14 cellular contexts compared by ENCODE assay signal in genomic region chr2:208134928-208135586, GRCh38. TPM values are rescaled to one million over a fixed set of nuclear protein-coding genes. Genes with fewer than 3 reads are reported as not detected.
DNase-seq lines count a peak whose midpoint lies in the region; ATAC-seq and TF ChIP-seq lines count a peak whose summit lies in the region.
"Had no signal": no experiment of that assay in that cellular context is flagged by ENCODE, and none has a peak within 500 bp of the region (broad histone marks: within the 10 kb centered on the region; RNA-seq: fewer than 3 reads in every experiment).

No MANE protein-coding gene starts in this region.

- H3K4me3 Mint-ChIP-seq in MCF 10A (ENCODE audit: unreplicated experiment): no peak overlapping the region
- H3K4me3 Mint-ChIP-seq in activated T-helper 1 cell treated with anti-CD3 and anti-CD28 coated beads, Interleukin-12 subunit alpha, Interleukin-12 subunit beta, Interleukin-2, Interleukin-4 antibody, amounts not matched to agents 30 ng/mL and 10 ng/mL and 1 ng/mL, durations not matched to agents 14 hours and 24 hours and 36 hours: no peak overlapping the region
- H3K4me3 Mint-ChIP-seq: activated naive CD4-positive, alpha-beta T cell treated with anti-CD3 and anti-CD28 coated beads, Interleukin-2, amount 50 U/mL, for 24 hours; CD4-positive, CD25-positive, alpha-beta regulatory T cell had no signal

- dilution Hi-C loops in mammary epithelial cell (cut with HindIII; ENCODE audit: low sequenced_read_pairs): no loop called here

- in situ Hi-C loops in mammary epithelial cell (cut with MboI; ENCODE audit: low sequenced_read_pairs in 2 of 2): no loop called here

- ATAC-seq in GM21737 (IDR thresholded peaks at IDR 0.05; ENCODE audit: unreplicated experiment) (no peak), HG02623 (IDR thresholded peaks at IDR 0.05; ENCODE audit: unreplicated experiment) (no peak), Right ventricle myocardium inferior (no peak)
- ATAC-seq: heart left ventricle had no signal

- POLR2A ChIA-PET in MCF 10A (lab: Yijun Ruan, JAX): no interaction called here

- no peaks in the 10 kb centered on the region for H4K20me1 ChIP-seq in mammary epithelial cell (ENCODE audit: insufficient read depth, low read length)

- H3K4me1 ChIP-seq in mammary epithelial cell (ENCODE audit: insufficient read depth, low read length): peaks cover 49% of the 10 kb centered on the region
- H3K4me1 ChIP-seq: heart left ventricle had no signal

- no peaks in the 10 kb centered on the region for H3K36me3 ChIP-seq in mammary epithelial cell (ENCODE audit: insufficient read depth, low read length)
- H3K36me3 ChIP-seq: heart left ventricle had no signal

- H3K27ac Mint-ChIP-seq in MCF 10A (ENCODE audit: low read depth, unreplicated experiment): no peak overlapping the region
- H3K27ac Mint-ChIP-seq in activated T-helper 1 cell treated with anti-CD3 and anti-CD28 coated beads, Interleukin-12 subunit alpha, Interleukin-12 subunit beta, Interleukin-2, Interleukin-4 antibody, amounts not matched to agents 30 ng/mL and 10 ng/mL and 1 ng/mL, durations not matched to agents 14 hours and 24 hours and 36 hours: no peak overlapping the region
- H3K27ac Mint-ChIP-seq: activated naive CD4-positive, alpha-beta T cell treated with anti-CD3 and anti-CD28 coated beads, Interleukin-2, amount 50 U/mL, for 24 hours; CD4-positive, CD25-positive, alpha-beta regulatory T cell had no signal

- H3K27ac ChIP-seq in mammary epithelial cell (ENCODE audit: insufficient read depth, low read depth, low read length): no peak overlapping the region
- H3K27ac ChIP-seq: heart left ventricle had no signal

- H3K36me3 Mint-ChIP-seq in MCF 10A (ENCODE audit: insufficient read depth, unreplicated experiment): no peaks in the 10 kb centered on the region
- no peaks in the 10 kb centered on the region for H3K36me3 Mint-ChIP-seq in activated T-helper 1 cell treated with anti-CD3 and anti-CD28 coated beads, Interleukin-12 subunit alpha, Interleukin-12 subunit beta, Interleukin-2, Interleukin-4 antibody, amounts not matched to agents 30 ng/mL and 10 ng/mL and 1 ng/mL, durations not matched to agents 14 hours and 24 hours and 36 hours (ENCODE audit: low read depth)
- H3K36me3 Mint-ChIP-seq: activated naive CD4-positive, alpha-beta T cell treated with anti-CD3 and anti-CD28 coated beads, Interleukin-2, amount 50 U/mL, for 24 hours; CD4-positive, CD25-positive, alpha-beta regulatory T cell had no signal

- peaks cover 11% of the 10 kb centered on the region for H3K4me1 Mint-ChIP-seq in MCF 10A (ENCODE audit: insufficient read depth, unreplicated experiment)
- H3K4me1 Mint-ChIP-seq in activated T-helper 1 cell treated with anti-CD3 and anti-CD28 coated beads, Interleukin-12 subunit alpha, Interleukin-12 subunit beta, Interleukin-2, Interleukin-4 antibody, amounts not matched to agents 30 ng/mL and 10 ng/mL and 1 ng/mL, durations not matched to agents 14 hours and 24 hours and 36 hours (ENCODE audit: low read depth): peaks cover 8% of the 10 kb centered on the region
- H3K4me1 Mint-ChIP-seq: CD4-positive, CD25-positive, alpha-beta regulatory T cell had no signal

- TF ChIP-seq CTCF in mammary epithelial cell (conservative IDR thresholded peaks at IDR 0.05 in 1 of 2, IDR thresholded peaks at IDR 0.05 in 1 of 2; ENCODE audit: extremely low read depth in 1 of 2, insufficient read depth in 1 of 2, low read depth in 1 of 2, low read length in 2 of 2) (no peak), MCF 10A (IDR thresholded peaks at IDR 0.05; ENCODE audit: unreplicated experiment) (no peak)

- peaks cover 11% of the 10 kb centered on the region for H3K9me3 Mint-ChIP-seq in MCF 10A (ENCODE audit: unreplicated experiment)
- no peaks in the 10 kb centered on the region for H3K9me3 Mint-ChIP-seq in activated T-helper 1 cell treated with anti-CD3 and anti-CD28 coated beads, Interleukin-12 subunit alpha, Interleukin-12 subunit beta, Interleukin-2, Interleukin-4 antibody, amounts not matched to agents 30 ng/mL and 10 ng/mL and 1 ng/mL, durations not matched to agents 14 hours and 24 hours and 36 hours
- H3K9me3 Mint-ChIP-seq: activated naive CD4-positive, alpha-beta T cell treated with anti-CD3 and anti-CD28 coated beads, Interleukin-2, amount 50 U/mL, for 24 hours had no signal

- H3K79me2 ChIP-seq in mammary epithelial cell (ENCODE audit: insufficient read depth, low read length): no peaks in the 10 kb centered on the region

- intact Hi-C loops in mammary epithelial cell (cut with micrococcal nuclease) (no loop called here), MCF 10A (cut with micrococcal nuclease) (no loop called here), Right ventricle myocardium inferior (cut with DNase I) (no loop called here)
- intact Hi-C loops in activated T-helper 1 cell treated with anti-CD3 and anti-CD28 coated beads, Interleukin-12 subunit alpha, Interleukin-12 subunit beta, Interleukin-2, Interleukin-4 antibody, amounts not matched to agents 30 ng/mL and 10 ng/mL and 1 ng/mL, durations not matched to agents 14 hours and 24 hours and 36 hours (cut with micrococcal nuclease): no loop called here

- DNase-seq in mammary epithelial cell: peak; percentile 35
- no peak for DNase-seq in MCF 10A (ENCODE audit: unreplicated experiment)
- peak; percentile 36 for DNase-seq in KG1 (lab: John Stamatoyannopoulos, UW)
- DNase-seq in activated CD8-positive, alpha-beta memory T cell treated with anti-CD3 and anti-CD28 coated beads, Interleukin-2, amount 50 U/mL, for 4 hours: peak; percentile 24
- DNase-seq in Right ventricle myocardium inferior (ENCODE audit: missing footprints): no peak
- no peak for DNase-seq in activated T-helper 1 cell treated with anti-CD3 and anti-CD28 coated beads, Interleukin-12 subunit alpha, Interleukin-12 subunit beta, Interleukin-2, Interleukin-4 antibody, amounts not matched to agents 30 ng/mL and 10 ng/mL and 1 ng/mL, durations not matched to agents 14 hours and 24 hours and 36 hours (ENCODE audit: low spot score)
- DNase-seq: CD4-positive, CD25-positive, alpha-beta regulatory T cell; heart left ventricle; midbrain; NCI-H524 had no signal

- WGBS in mammary epithelial cell (ENCODE audit: low coverage, missing lambda C conversion rate): 24% methylated on average over 8 of the region's 8 CpGs

- H3K9ac ChIP-seq in mammary epithelial cell (ENCODE audit: insufficient read depth, low read length): no peak overlapping the region

- CTCF ChIA-PET in mammary epithelial cell (lab: Charles Lee; ENCODE audit: low non-redundant PET): no interaction called here
- CTCF ChIA-PET in MCF 10A (lab: Yijun Ruan, JAX): interaction anchor here (0.6 to 0.7 kb wide), 3 partner anchors 24 to 133 kb away, joined by 3 read pairs; no protein-coding TSS in a partner anchor

- H3K4me3 ChIP-seq in mammary epithelial cell (replicated peaks in 1 of 3; ENCODE audit: insufficient read depth in 1 of 3, low read depth in 2 of 3, low read length in 3 of 3): no peak overlapping the region
- H3K4me3 ChIP-seq: heart left ventricle had no signal

- no peak overlapping the region for H3K4me2 ChIP-seq in mammary epithelial cell (ENCODE audit: insufficient read depth, low read depth, low read length)

- peak overlapping the region; percentile 71 for H2AFZ ChIP-seq in mammary epithelial cell (ENCODE audit: low read depth, low read length)

- BruUV-seq in mammary epithelial cell (replicated peaks; lab: Mats Ljungman, UMichigan) (no TSS peak), MCF 10A (replicated peaks; lab: Mats Ljungman, UMichigan) (no TSS peak)

- H3K9me3 ChIP-seq in mammary epithelial cell (replicated peaks; ENCODE audit: insufficient read depth, low read length): no peaks in the 10 kb centered on the region
- H3K9me3 ChIP-seq: heart left ventricle had no signal

- H3K27me3 Mint-ChIP-seq in MCF 10A (ENCODE audit: insufficient read depth, unreplicated experiment): no peaks in the 10 kb centered on the region
- H3K27me3 Mint-ChIP-seq in activated T-helper 1 cell treated with anti-CD3 and anti-CD28 coated beads, Interleukin-12 subunit alpha, Interleukin-12 subunit beta, Interleukin-2, Interleukin-4 antibody, amounts not matched to agents 30 ng/mL and 10 ng/mL and 1 ng/mL, durations not matched to agents 14 hours and 24 hours and 36 hours (ENCODE audit: insufficient read depth): no peaks in the 10 kb centered on the region
- H3K27me3 Mint-ChIP-seq: activated naive CD4-positive, alpha-beta T cell treated with anti-CD3 and anti-CD28 coated beads, Interleukin-2, amount 50 U/mL, for 24 hours had no signal

- H3K27me3 ChIP-seq in mammary epithelial cell (ENCODE audit: insufficient read depth, low read length): no peaks in the 10 kb centered on the region
- H3K27me3 ChIP-seq: heart left ventricle had no signal

RNA-seq across cellular contexts. Expression of gene CRYGC, which starts 5.4 kb away (rescaled TPM):
- under 1 TPM in 1 of 2 donors, not detected in 1; 0.52 TPM for total RNA-seq in mammary epithelial cell
- 0.23 TPM for polyA plus RNA-seq in mammary epithelial cell
- not detected for polyA minus RNA-seq in mammary epithelial cell
- total RNA-seq in MCF 10A (2022): not detected in 2 replicates
- not detected for total RNA-seq in Right ventricle myocardium inferior
- total RNA-seq in activated T-helper 1 cell treated with anti-CD3 and anti-CD28 coated beads, Interleukin-12 subunit alpha, Interleukin-12 subunit beta, Interleukin-2, Interleukin-4 antibody, amounts not matched to agents 30 ng/mL and 10 ng/mL and 1 ng/mL, durations not matched to agents 14 hours and 24 hours and 36 hours: not detected in 2 replicates
- total RNA-seq: CD4-positive, CD25-positive, alpha-beta regulatory T cell; heart left ventricle; T-helper 2 cell treated with Interferon-gamma antibody and Interleukin-4, amounts not matched to agents 100 ng/mL and 5 ng/mL, for 36 hours had no signal
- polyA plus RNA-seq: CD4-positive, CD25-positive, alpha-beta regulatory T cell; heart left ventricle had no signal

RNA-seq across cellular contexts. Expression of gene CRYGD, which starts 10.7 kb away (rescaled TPM):
- total RNA-seq in mammary epithelial cell (not detected), MCF 10A (2022) (not detected in 2 replicates), Right ventricle myocardium inferior (not detected)
- polyA plus RNA-seq in mammary epithelial cell: not detected
- polyA minus RNA-seq in mammary epithelial cell: not detected
- not detected in 2 replicates for total RNA-seq in activated T-helper 1 cell treated with anti-CD3 and anti-CD28 coated beads, Interleukin-12 subunit alpha, Interleukin-12 subunit beta, Interleukin-2, Interleukin-4 antibody, amounts not matched to agents 30 ng/mL and 10 ng/mL and 1 ng/mL, durations not matched to agents 14 hours and 24 hours and 36 hours
- total RNA-seq: heart left ventricle; T-helper 2 cell treated with Interferon-gamma antibody and Interleukin-4, amounts not matched to agents 100 ng/mL and 5 ng/mL, for 36 hours had no signal
- polyA plus RNA-seq: CD4-positive, CD25-positive, alpha-beta regulatory T cell; heart left ventricle had no signal

RNA-seq across cellular contexts. Expression of gene CRYGB, which starts 10.9 kb away (rescaled TPM):
- total RNA-seq in mammary epithelial cell: not detected
- polyA plus RNA-seq in mammary epithelial cell: not detected
- polyA minus RNA-seq in mammary epithelial cell: not detected
- total RNA-seq in MCF 10A (2022): not detected in 2 replicates
- total RNA-seq in Right ventricle myocardium inferior: not detected
- not detected in 2 replicates for total RNA-seq in activated T-helper 1 cell treated with anti-CD3 and anti-CD28 coated beads, Interleukin-12 subunit alpha, Interleukin-12 subunit beta, Interleukin-2, Interleukin-4 antibody, amounts not matched to agents 30 ng/mL and 10 ng/mL and 1 ng/mL, durations not matched to agents 14 hours and 24 hours and 36 hours
- total RNA-seq: CD4-positive, CD25-positive, alpha-beta regulatory T cell; heart left ventricle; T-helper 2 cell treated with Interferon-gamma antibody and Interleukin-4, amounts not matched to agents 100 ng/mL and 5 ng/mL, for 36 hours had no signal
- polyA plus RNA-seq: CD4-positive, CD25-positive, alpha-beta regulatory T cell; heart left ventricle had no signal

RNA-seq across cellular contexts. Expression of gene CRYGA, which starts 28.3 kb away (rescaled TPM):
- total RNA-seq in mammary epithelial cell (not detected), MCF 10A (2022) (not detected in 2 replicates), Right ventricle myocardium inferior (not detected)
- not detected for polyA plus RNA-seq in mammary epithelial cell
- not detected for polyA minus RNA-seq in mammary epithelial cell
- not detected in 2 replicates for total RNA-seq in activated T-helper 1 cell treated with anti-CD3 and anti-CD28 coated beads, Interleukin-12 subunit alpha, Interleukin-12 subunit beta, Interleukin-2, Interleukin-4 antibody, amounts not matched to agents 30 ng/mL and 10 ng/mL and 1 ng/mL, durations not matched to agents 14 hours and 24 hours and 36 hours
- total RNA-seq: CD4-positive, CD25-positive, alpha-beta regulatory T cell; heart left ventricle; T-helper 2 cell treated with Interferon-gamma antibody and Interleukin-4, amounts not matched to agents 100 ng/mL and 5 ng/mL, for 36 hours had no signal
- polyA plus RNA-seq: CD4-positive, CD25-positive, alpha-beta regulatory T cell; heart left ventricle had no signal

RNA-seq across cellular contexts. Expression of gene C2orf80, which starts 54.8 kb away (rescaled TPM):
- not detected for total RNA-seq in mammary epithelial cell
- polyA plus RNA-seq in mammary epithelial cell: not detected
- polyA minus RNA-seq in mammary epithelial cell: not detected
- not detected in 2 replicates for total RNA-seq in MCF 10A (2022)
- total RNA-seq in Right ventricle myocardium inferior: not detected
- total RNA-seq in activated T-helper 1 cell treated with anti-CD3 and anti-CD28 coated beads, Interleukin-12 subunit alpha, Interleukin-12 subunit beta, Interleukin-2, Interleukin-4 antibody, amounts not matched to agents 30 ng/mL and 10 ng/mL and 1 ng/mL, durations not matched to agents 14 hours and 24 hours and 36 hours: not detected in 2 replicates
- total RNA-seq: CD4-positive, CD25-positive, alpha-beta regulatory T cell; heart left ventricle; T-helper 2 cell treated with Interferon-gamma antibody and Interleukin-4, amounts not matched to agents 100 ng/mL and 5 ng/mL, for 36 hours had no signal
- polyA plus RNA-seq: CD4-positive, CD25-positive, alpha-beta regulatory T cell; heart left ventricle had no signal

Comparison
In these comparisons a context has a peak if more than half of its experiments do, and no peak if none do; other contexts are left out.
1. DNase-seq: peak in mammary epithelial cell (single experiment), KG1 (single experiment) and activated CD8-positive, alpha-beta memory T cell treated with anti-CD3 and anti-CD28 coated beads, Interleukin-2, amount 50 U/mL, for 4 hours (single experiment); none in MCF 10A (single experiment), Right ventricle myocardium inferior (single experiment) and activated T-helper 1 cell treated with anti-CD3 and anti-CD28 coated beads, Interleukin-12 subunit alpha, Interleukin-12 subunit beta, Interleukin-2, Interleukin-4 antibody, amounts not matched to agents 30 ng/mL and 10 ng/mL and 1 ng/mL, durations not matched to agents 14 hours and 24 hours and 36 hours (single experiment).